ENCODE assay signal across 9 cellular contexts in the genomic region with DNA sequence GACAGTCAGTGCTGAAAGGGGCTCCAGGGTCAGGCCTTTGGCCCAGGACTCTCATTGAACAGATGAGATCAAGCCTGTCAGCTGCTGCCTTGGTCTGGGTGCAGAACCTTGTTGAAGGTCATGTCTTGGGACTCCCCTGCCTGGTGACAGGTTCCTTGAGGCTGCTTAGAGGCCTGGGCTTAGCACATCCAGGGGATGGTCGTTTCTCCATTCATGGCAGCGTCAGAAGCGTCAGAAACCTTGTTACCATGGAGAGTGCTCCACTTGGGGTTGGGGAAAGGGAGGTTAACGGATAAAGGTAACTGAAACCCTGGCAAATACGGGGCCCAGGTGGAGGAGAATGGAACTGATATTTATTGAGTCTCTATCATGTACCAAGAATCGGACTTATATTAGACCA. TPM values are rescaled to one million over a fixed set of nuclear protein-coding genes. Genes with fewer than 3 reads are reported as not detected.
A peak's percentile ranks its signal among the peaks of the same experiment; 100 is the strongest.
DNase-seq lines count a peak whose midpoint lies in the region; ATAC-seq, FAIRE-seq and TF ChIP-seq lines count a peak whose summit lies in the region.
"Had no signal": no experiment of that assay in that cellular context is flagged by ENCODE, and none has a peak within 500 bp of the region (broad histone marks: within the 10 kb centered on the region; RNA-seq: fewer than 3 reads in every experiment).

No MANE protein-coding gene starts in this region.

- H3K9me3 ChIP-seq in left ventricle myocardium inferior (replicated peaks) (no peaks in the 10 kb centered on the region), GM12878 (replicated peaks; ENCODE audit: control insufficient read depth, insufficient read depth, low read length) (no peaks in the 10 kb centered on the region)

- H3K9ac ChIP-seq in GM12878 (ENCODE audit: control insufficient read depth, insufficient read depth, low read length), result peak overlapping the region; percentile 98
- peak overlapping the region; percentile 98 for H3K9ac ChIP-seq in mesendoderm (ENCODE audit: low read length)

- H3K27me3 ChIP-seq in left ventricle myocardium inferior (ENCODE audit: low read depth), result no peaks in the 10 kb centered on the region
- no peaks in the 10 kb centered on the region for H3K27me3 ChIP-seq in GM12878 (replicated peaks in 1 of 2; ENCODE audit: control insufficient read depth in 2 of 2, insufficient read depth in 2 of 2, low read length in 1 of 2)
- no peaks in the 10 kb centered on the region for H3K27me3 ChIP-seq in mesendoderm (ENCODE audit: insufficient read depth, low read length, poor library complexity)

- H2AK5ac ChIP-seq in mesendoderm (ENCODE audit: low read length), result no peak overlapping the region

- no peak overlapping the region for H2AFZ ChIP-seq in GM12878 (ENCODE audit: control insufficient read depth, low read depth, low read length)

- TF ChIP-seq POLR2A in GM12878 (IDR thresholded peaks at IDR 0.05; ENCODE audit: low read depth, low read length), result peak; percentile 48

- POLR2A ChIA-PET in GM12878 (lab: Charles Lee), result interaction anchor here (1.0 to 5.8 kb wide), 5 partner anchors 9 to 371 kb away, joined by 3 to 92 read pairs (median 4); a partner anchor contains a TSS

- H3K36me3 ChIP-seq in left ventricle myocardium inferior (peaks cover 23% of the 10 kb centered on the region), GM12878 (ENCODE audit: control insufficient read depth in 2 of 2, insufficient read depth in 2 of 2, low read length in 1 of 2) (peaks cover 18 to 22% of the 10 kb centered on the region in 2 experiments), mesendoderm (ENCODE audit: control insufficient read depth, insufficient read depth, low read length) (peaks cover 13% of the 10 kb centered on the region)

- 0% methylated on average over 6 of the region's 6 CpGs for WGBS in GM12878 (ENCODE audit: insufficient coverage, insufficient replicate concordance, low lambda C conversion rate, missing lambda C conversion rate)
- WGBS in mesendoderm (ENCODE audit: extremely low coverage, insufficient coverage, low lambda C conversion rate), result no CpG with 5 or more reads among the region's 6 CpGs

- ATAC-seq in left cardiac atrium (no peak), GM12878 (peak; percentile 2), esophagus mucosa (no peak)

- in situ Hi-C loops in GM12878 (cut with MboI), result loop anchor here (25.0 kb wide), 1 partner anchor 1958 kb away; a partner anchor contains a TSS

- no peak overlapping the region for H3K23ac ChIP-seq in mesendoderm (ENCODE audit: low read length)

- H2BK5ac ChIP-seq in mesendoderm (ENCODE audit: low read length), result no peak overlapping the region

- H3K56ac ChIP-seq in mesendoderm (ENCODE audit: low read length), result peak overlapping the region; percentile 99

- H3K4me1 ChIP-seq in left ventricle myocardium inferior (peaks cover 73% of the 10 kb centered on the region), GM12878 (ENCODE audit: control insufficient read depth, insufficient read depth, low read length) (peaks cover 19% of the 10 kb centered on the region), mesendoderm (ENCODE audit: control insufficient read depth, low read depth, low read length) (peaks cover 6% of the 10 kb centered on the region)

- intact Hi-C loops in left ventricle myocardium inferior (cut with micrococcal nuclease), result no loop called here
- intact Hi-C loops in left cardiac atrium (cut with DNase I), result loop anchor here in 1 of 2 donors (10.0 kb wide), 1 partner anchor 274 kb away; a partner anchor contains a TSS
- intact Hi-C loops in GM12878 (cut with micrococcal nuclease; ENCODE audit: unreplicated experiment), result loop anchor here (2.0 to 5.0 kb wide), 2 partner anchors 70 to 272 kb away; a partner anchor contains a TSS

- RAD21 ChIA-PET in GM12878 (lab: Charles Lee; ENCODE audit: unreplicated experiment), result interaction anchor here (1.0 to 2.3 kb wide), 9 partner anchors 9 to 272 kb away, joined by 3 to 28 read pairs (median 5); a partner anchor contains a TSS

- CTCF ChIA-PET in GM12878 (lab: Yijun Ruan, JAX), result interaction anchor here (0.8 to 4.8 kb wide), 9 partner anchors 9 to 272 kb away, joined by 3 to 31 read pairs (median 6); a partner anchor contains a TSS

- H3K79me2 ChIP-seq in GM12878 (ENCODE audit: control insufficient read depth, insufficient read depth, low read length) (peaks cover 86% of the 10 kb centered on the region), mesendoderm (ENCODE audit: control insufficient read depth, insufficient read depth, low read length) (peaks cover 64% of the 10 kb centered on the region)

- no peak overlapping the region for H2BK15ac ChIP-seq in mesendoderm (replicated peaks; ENCODE audit: low read depth)

- peak overlapping the region; percentile 98 for H3K4me3 ChIP-seq in left ventricle myocardium inferior
- peak overlapping the region; percentile 94 for H3K4me3 ChIP-seq in GM12878
- no peak overlapping the region for H3K4me3 ChIP-seq in mesendoderm (ENCODE audit: low read length)

- TF ChIP-seq RAD21 in GM12878 (IDR thresholded peaks at IDR 0.05; ENCODE audit: insufficient read depth, low read depth, low read length), result no peak

- SMC1A ChIA-PET in GM12878 (lab: Charles Lee; ENCODE audit: uncharacterized antibody, unreplicated experiment), result interaction anchor here (0.8 to 4.1 kb wide), 2 partner anchors 9 to 104 kb away, joined by 3 to 37 read pairs; a partner anchor contains a TSS

- H3K27ac ChIP-seq in left ventricle myocardium inferior (replicated peaks) (peak overlapping the region; percentile 96), GM12878 (ENCODE audit: control insufficient read depth, insufficient read depth) (peak overlapping the region; percentile 94), mesendoderm (ENCODE audit: low read depth, low read length) (no peak overlapping the region)

- no peak for FAIRE-seq in GM12878 (lab: Jason Lieb, UNC)
- FAIRE-seq: endometrium had no signal

- H3K4me2 ChIP-seq in GM12878 (ENCODE audit: control insufficient read depth, insufficient read depth), result peak overlapping the region; percentile 74
- peak overlapping the region; percentile 98 for H3K4me2 ChIP-seq in mesendoderm (ENCODE audit: low read length)

- H3K18ac ChIP-seq in mesendoderm (ENCODE audit: low read length), result no peak overlapping the region

- H2BK120ac ChIP-seq in mesendoderm (ENCODE audit: low read depth, low read length), result no peak overlapping the region

- no peak overlapping the region for H4K8ac ChIP-seq in mesendoderm (ENCODE audit: low read depth, low read length)

- TF ChIP-seq CTCF in left ventricle myocardium inferior (IDR thresholded peaks at IDR 0.05; ENCODE audit: borderline replicate concordance), result no peak
- no peak for TF ChIP-seq CTCF in GM12878 (IDR thresholded peaks at IDR 0.05 in 2 of 3, conservative IDR thresholded peaks at IDR 0.05 in 1 of 3; ENCODE audit: control insufficient read depth in 2 of 3, extremely low read depth in 1 of 3, insufficient read depth in 1 of 3, low read depth in 3 of 3, low read length in 3 of 3)

- DNase-seq in left ventricle myocardium inferior (no peak), left cardiac atrium (no peak), GM12878 (ENCODE audit: low read depth, low spot score) (no peak), mesendoderm (no peak), AG08396 (ENCODE audit: low spot score) (no peak), medulla oblongata (ENCODE audit: extremely low spot score) (no peak)
- DNase-seq in NK-92 treated with Interleukin-12 subunit alpha and Interleukin-12 subunit beta, amount 100 ng/mL, for 24 hours (lab: John Stamatoyannopoulos, UW), result no peak

- TF ChIP-seq EP300 in GM12878 (IDR thresholded peaks at IDR 0.05; ENCODE audit: borderline replicate concordance in 1 of 2, control insufficient read depth in 1 of 2, low read depth in 2 of 2, low read length in 2 of 2), result no peak

- H3K79me1 ChIP-seq in mesendoderm (ENCODE audit: low read length), result peaks cover 21% of the 10 kb centered on the region

- H4K20me1 ChIP-seq in GM12878 (ENCODE audit: control insufficient read depth, insufficient read depth), result peaks cover 5% of the 10 kb centered on the region

- H3K4ac ChIP-seq in mesendoderm (ENCODE audit: low read depth, low read length), result no peak overlapping the region

- no TSS peak for BruUV-seq in GM12878 (replicated peaks; lab: Mats Ljungman, UMichigan)

- no peak overlapping the region for H4K5ac ChIP-seq in mesendoderm (ENCODE audit: low read length)

RNA-seq across cellular contexts. Expression of a gene that starts 8.8 kb away (rescaled TPM):
- total RNA-seq in left ventricle myocardium inferior (39.2 TPM), left cardiac atrium (10 to 100 TPM; 31.3 to 41.6 TPM), GM12878 (2014; rRNA removed) (62.2 and 63.9 TPM in 2 replicates), GM12878 (2014; rRNA removed; fragmentation: Illumina TruSeq; extraction: Trizol) (84.4 and 90.1 TPM in 2 replicates), GM12878 (2021) (93.0 and 98.4 TPM in 2 replicates), esophagus mucosa (59.3 TPM)
- total RNA-seq in GM12878 (2013; cell fraction: nucleolus; rRNA removed), result 19.5 and 22.2 TPM in 2 replicates
- 99.7 TPM for polyA plus RNA-seq in GM12878 (2011; ENCODE audit: low read depth)
- polyA plus RNA-seq in GM12878 (2011; rRNA removed) (110 and 123 TPM in 2 replicates), GM12878 (2014; fragmentation: Illumina TruSeq; extraction: Trizol) (89.6 and 105 TPM in 2 replicates), GM12878 (2014; fragmentation: Nextera tagmentation; extraction: Ambion mirVana) (100 to 1,000 TPM in 1 of 2 experiments, 10 to 100 TPM in 1; 42.3 to 121 TPM), GM12878 (2014; rRNA removed) (149 and 150 TPM in 2 replicates), GM12878 (2016; fragmentation: Nextera tagmentation; extraction: Ambion mirVana) (100 to 1,000 TPM; 179 to 207 TPM)
- polyA plus RNA-seq in GM12878 (2011; cell fraction: cytosol; rRNA removed), result 64.1 and 80.8 TPM in 2 replicates
- 44.1 and 61.9 TPM in 2 replicates for polyA plus RNA-seq in GM12878 (2011; cell fraction: nucleus; rRNA removed)
- polyA plus RNA-seq in GM12878 (2012), result 75.2 and 105 TPM in 2 replicates
- polyA minus RNA-seq in GM12878 (2011; rRNA and poly(A)+ RNA removed), result 34.7 and 36.9 TPM in 2 replicates
- 17.0 and 20.1 TPM in 2 replicates for polyA minus RNA-seq in GM12878 (2011; cell fraction: cytosol; rRNA and poly(A)+ RNA removed)
- polyA minus RNA-seq in GM12878 (2011; cell fraction: nucleus; rRNA and poly(A)+ RNA removed), result 10.4 and 23.5 TPM in 2 replicates
- polyA plus RNA-seq in mesendoderm (2013, experiment 1 of 2), result 67.4 TPM
- polyA plus RNA-seq in mesendoderm (2013, experiment 2 of 2), result 66.9 TPM

RNA-seq across cellular contexts. Expression of a gene that starts 9.0 kb away (rescaled TPM):
- 686 TPM for total RNA-seq in left ventricle myocardium inferior
- total RNA-seq in left cardiac atrium, result 100 to 1,000 TPM; 814 to 826 TPM
- total RNA-seq in GM12878 (2013; cell fraction: nucleolus; rRNA removed), result 241 and 243 TPM in 2 replicates
- 4,617 and 5,922 TPM in 2 replicates for total RNA-seq in GM12878 (2014; rRNA removed)
- total RNA-seq in GM12878 (2014; rRNA removed; fragmentation: Illumina TruSeq; extraction: Trizol), result 3,907 and 4,081 TPM in 2 replicates
- total RNA-seq in GM12878 (2021), result 2,572 and 2,695 TPM in 2 replicates
- 8,256 TPM for polyA plus RNA-seq in GM12878 (2011; ENCODE audit: low read depth)
- 1,958 and 3,572 TPM in 2 replicates for polyA plus RNA-seq in GM12878 (2011; rRNA removed)
- 3,518 and 4,273 TPM in 2 replicates for polyA plus RNA-seq in GM12878 (2011; cell fraction: cytosol; rRNA removed)
- 2,765 and 2,930 TPM in 2 replicates for polyA plus RNA-seq in GM12878 (2011; cell fraction: nucleus; rRNA removed)
- 4,228 and 5,722 TPM in 2 replicates for polyA plus RNA-seq in GM12878 (2012)
- 1,263 and 3,648 TPM in 2 replicates for polyA plus RNA-seq in GM12878 (2014; fragmentation: Illumina TruSeq; extraction: Trizol)
- polyA plus RNA-seq in GM12878 (2014; fragmentation: Nextera tagmentation; extraction: Ambion mirVana), result 1,000 to 10,000 TPM; 5,281 to 6,300 TPM
- 5,524 and 8,197 TPM in 2 replicates for polyA plus RNA-seq in GM12878 (2014; rRNA removed)
- polyA plus RNA-seq in GM12878 (2016; fragmentation: Nextera tagmentation; extraction: Ambion mirVana), result 1,000 to 10,000 TPM; 2,862 to 2,907 TPM
- polyA minus RNA-seq in GM12878 (2011; rRNA and poly(A)+ RNA removed), result 257 and 484 TPM in 2 replicates
- polyA minus RNA-seq in GM12878 (2011; cell fraction: cytosol; rRNA and poly(A)+ RNA removed), result 235 and 251 TPM in 2 replicates
- polyA minus RNA-seq in GM12878 (2011; cell fraction: nucleus; rRNA and poly(A)+ RNA removed), result 161 and 224 TPM in 2 replicates
- 5,500 TPM for polyA plus RNA-seq in mesendoderm (2013, experiment 1 of 2)
- polyA plus RNA-seq in mesendoderm (2013, experiment 2 of 2), result 5,550 TPM
- 1,741 TPM for total RNA-seq in esophagus mucosa

RNA-seq across cellular contexts. Expression of a gene that starts 17.5 kb away (rescaled TPM):
- total RNA-seq in left ventricle myocardium inferior (not detected), left cardiac atrium (not detected), GM12878 (2014; rRNA removed) (not detected in 2 replicates), GM12878 (2014; rRNA removed; fragmentation: Illumina TruSeq; extraction: Trizol) (not detected in 2 replicates), GM12878 (2021) (not detected in 2 replicates), esophagus mucosa (not detected)
- total RNA-seq in GM12878 (2013; cell fraction: nucleolus; rRNA removed), result not detected in 2 replicates
- not detected for polyA plus RNA-seq in GM12878 (2011; ENCODE audit: low read depth)
- polyA plus RNA-seq in GM12878 (2011; rRNA removed) (not detected in 2 replicates), GM12878 (2014; fragmentation: Illumina TruSeq; extraction: Trizol) (not detected in 2 replicates), GM12878 (2014; fragmentation: Nextera tagmentation; extraction: Ambion mirVana) (not detected), GM12878 (2014; rRNA removed) (not detected in 2 replicates), GM12878 (2016; fragmentation: Nextera tagmentation; extraction: Ambion mirVana) (not detected)
- not detected in 2 replicates for polyA plus RNA-seq in GM12878 (2011; cell fraction: cytosol; rRNA removed)
- polyA plus RNA-seq in GM12878 (2011; cell fraction: nucleus; rRNA removed), result not detected in 2 replicates
- not detected in 2 replicates for polyA plus RNA-seq in GM12878 (2012)
- polyA minus RNA-seq in GM12878 (2011; rRNA and poly(A)+ RNA removed), result not detected in 2 replicates
- not detected in 2 replicates for polyA minus RNA-seq in GM12878 (2011; cell fraction: cytosol; rRNA and poly(A)+ RNA removed)
- polyA minus RNA-seq in GM12878 (2011; cell fraction: nucleus; rRNA and poly(A)+ RNA removed), result not detected in 2 replicates
- polyA plus RNA-seq in mesendoderm (2013, experiment 1 of 2), result not detected
- polyA plus RNA-seq in mesendoderm (2013, experiment 2 of 2), result not detected
